ENCODE assay signal across 2 cellular contexts in the genomic region with DNA sequence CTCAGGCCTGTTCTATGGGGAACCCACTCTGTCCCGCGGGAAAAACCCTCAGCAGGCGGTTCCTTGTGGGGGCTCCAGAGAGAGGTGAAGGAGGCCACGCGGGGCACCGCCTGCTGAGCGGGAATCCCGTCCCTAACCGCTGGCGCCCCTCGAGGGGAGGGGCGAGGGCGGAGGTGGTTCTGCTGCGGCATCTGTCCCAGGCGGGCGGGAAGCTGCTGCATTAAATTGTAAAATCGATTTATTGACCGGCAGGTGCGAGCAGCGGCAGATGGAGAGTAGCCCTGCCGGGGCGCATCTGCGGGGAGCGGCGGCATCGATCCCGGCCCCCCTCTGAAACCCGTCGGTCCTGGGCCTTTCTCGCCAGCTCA.
TF ChIP-seq lines count a peak whose summit lies in the region.

No MANE protein-coding gene starts in this region.

TF ChIP-seq in SK-N-SH, 30 proteins besides CTCF, POLR2A, EP300 and RAD21:
- TF ChIP-seq PBX3 (IDR thresholded peaks at IDR 0.05) (no peak), USF2 (IDR thresholded peaks at IDR 0.05; ENCODE audit: borderline replicate concordance, low read depth, low read length) (no peak), TAF1 (IDR thresholded peaks at IDR 0.05; ENCODE audit: borderline replicate concordance, low read depth, low read length) (no peak), RFX5 (IDR thresholded peaks at IDR 0.05; ENCODE audit: low read length) (no peak), ZBTB33 (IDR thresholded peaks at IDR 0.05; ENCODE audit: borderline replicate concordance, low read depth) (no peak), RCOR1 (IDR thresholded peaks at IDR 0.05; ENCODE audit: low read length) (no peak), MXI1 (IDR thresholded peaks at IDR 0.05; ENCODE audit: low read depth, low read length) (no peak), MEF2A (IDR thresholded peaks at IDR 0.05; ENCODE audit: borderline replicate concordance, low read depth) (no peak), FOXJ3 (CRISPR knock-in tag; IDR thresholded peaks at IDR 0.05) (no peak), ELF1 (IDR thresholded peaks at IDR 0.05) (no peak), SIN3A (IDR thresholded peaks at IDR 0.05; ENCODE audit: borderline replicate concordance, low read depth, low read length) (no peak), JUND (IDR thresholded peaks at IDR 0.05) (no peak), NFIC (IDR thresholded peaks at IDR 0.05; ENCODE audit: borderline replicate concordance) (no peak), TEAD4 (IDR thresholded peaks at IDR 0.05; ENCODE audit: borderline replicate concordance, insufficient read depth) (no peak)
- TF ChIP-seq, protein P1, sequence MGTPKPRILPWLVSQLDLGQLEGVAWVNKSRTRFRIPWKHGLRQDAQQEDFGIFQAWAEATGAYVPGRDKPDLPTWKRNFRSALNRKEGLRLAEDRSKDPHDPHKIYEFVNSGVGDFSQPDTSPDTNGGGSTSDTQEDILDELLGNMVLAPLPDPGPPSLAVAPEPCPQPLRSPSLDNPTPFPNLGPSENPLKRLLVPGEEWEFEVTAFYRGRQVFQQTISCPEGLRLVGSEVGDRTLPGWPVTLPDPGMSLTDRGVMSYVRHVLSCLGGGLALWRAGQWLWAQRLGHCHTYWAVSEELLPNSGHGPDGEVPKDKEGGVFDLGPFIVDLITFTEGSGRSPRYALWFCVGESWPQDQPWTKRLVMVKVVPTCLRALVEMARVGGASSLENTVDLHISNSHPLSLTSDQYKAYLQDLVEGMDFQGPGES (IDR thresholded peaks at IDR 0.05; ENCODE audit: low read depth, low read length) = no peak
- TF ChIP-seq, protein P2, sequence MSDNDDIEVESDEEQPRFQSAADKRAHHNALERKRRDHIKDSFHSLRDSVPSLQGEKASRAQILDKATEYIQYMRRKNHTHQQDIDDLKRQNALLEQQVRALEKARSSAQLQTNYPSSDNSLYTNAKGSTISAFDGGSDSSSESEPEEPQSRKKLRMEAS (IDR thresholded peaks at IDR 0.05; ENCODE audit: low read depth) = no peak

TF ChIP-seq in SK-N-SH treated with all-trans-retinoic acid at 6 μM for 48 hours, 23 proteins besides CTCF, POLR2A, EP300 and RAD21 (continued from another document):
- TF ChIP-seq, protein P3, sequence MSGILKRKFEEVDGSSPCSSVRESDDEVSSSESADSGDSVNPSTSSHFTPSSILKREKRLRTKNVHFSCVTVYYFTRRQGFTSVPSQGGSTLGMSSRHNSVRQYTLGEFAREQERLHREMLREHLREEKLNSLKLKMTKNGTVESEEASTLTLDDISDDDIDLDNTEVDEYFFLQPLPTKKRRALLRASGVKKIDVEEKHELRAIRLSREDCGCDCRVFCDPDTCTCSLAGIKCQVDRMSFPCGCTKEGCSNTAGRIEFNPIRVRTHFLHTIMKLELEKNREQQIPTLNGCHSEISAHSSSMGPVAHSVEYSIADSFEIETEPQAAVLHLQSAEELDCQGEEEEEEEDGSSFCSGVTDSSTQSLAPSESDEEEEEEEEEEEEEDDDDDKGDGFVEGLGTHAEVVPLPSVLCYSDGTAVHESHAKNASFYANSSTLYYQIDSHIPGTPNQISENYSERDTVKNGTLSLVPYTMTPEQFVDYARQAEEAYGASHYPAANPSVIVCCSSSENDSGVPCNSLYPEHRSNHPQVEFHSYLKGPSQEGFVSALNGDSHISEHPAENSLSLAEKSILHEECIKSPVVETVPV (CRISPR knock-in tag; IDR thresholded peaks at IDR 0.05) = no peak
- TF ChIP-seq OSR1 (CRISPR knock-in tag; IDR thresholded peaks at IDR 0.05) (no peak), ZFP30 (CRISPR knock-in tag; IDR thresholded peaks at IDR 0.05) (no peak), ARNTL (CRISPR knock-in tag; IDR thresholded peaks at IDR 0.05; ENCODE audit: borderline replicate concordance, low read depth) (no peak), BACH2 (CRISPR knock-in tag; IDR thresholded peaks at IDR 0.05; ENCODE audit: borderline replicate concordance) (no peak), ZC3H10 (CRISPR knock-in tag; IDR thresholded peaks at IDR 0.05) (no peak), GLIS3 (CRISPR knock-in tag; IDR thresholded peaks at IDR 0.05) (no peak), ZNF8 (CRISPR knock-in tag; IDR thresholded peaks at IDR 0.05) (no peak), PPARA (CRISPR knock-in tag; IDR thresholded peaks at IDR 0.05; ENCODE audit: borderline replicate concordance) (no peak), POU6F1 (CRISPR knock-in tag; IDR thresholded peaks at IDR 0.05; ENCODE audit: borderline replicate concordance, low read depth) (no peak), ZFP3 (CRISPR knock-in tag; IDR thresholded peaks at IDR 0.05) (no peak), ISL1 (CRISPR knock-in tag; IDR thresholded peaks at IDR 0.05) (no peak), TOX (CRISPR knock-in tag; IDR thresholded peaks at IDR 0.05; ENCODE audit: borderline replicate concordance) (no peak), ZNF565 (CRISPR knock-in tag; conservative IDR thresholded peaks at IDR 0.05; ENCODE audit: low read depth) (no peak), PATZ1 (CRISPR knock-in tag; IDR thresholded peaks at IDR 0.05; ENCODE audit: borderline replicate concordance) (no peak), CREB5 (CRISPR knock-in tag; IDR thresholded peaks at IDR 0.05; ENCODE audit: low read depth) (no peak), ZNF70 (CRISPR knock-in tag; IDR thresholded peaks at IDR 0.05) (no peak), SNAI2 (CRISPR knock-in tag; IDR thresholded peaks at IDR 0.05) (no peak)
- TF ChIP-seq, protein P4, sequence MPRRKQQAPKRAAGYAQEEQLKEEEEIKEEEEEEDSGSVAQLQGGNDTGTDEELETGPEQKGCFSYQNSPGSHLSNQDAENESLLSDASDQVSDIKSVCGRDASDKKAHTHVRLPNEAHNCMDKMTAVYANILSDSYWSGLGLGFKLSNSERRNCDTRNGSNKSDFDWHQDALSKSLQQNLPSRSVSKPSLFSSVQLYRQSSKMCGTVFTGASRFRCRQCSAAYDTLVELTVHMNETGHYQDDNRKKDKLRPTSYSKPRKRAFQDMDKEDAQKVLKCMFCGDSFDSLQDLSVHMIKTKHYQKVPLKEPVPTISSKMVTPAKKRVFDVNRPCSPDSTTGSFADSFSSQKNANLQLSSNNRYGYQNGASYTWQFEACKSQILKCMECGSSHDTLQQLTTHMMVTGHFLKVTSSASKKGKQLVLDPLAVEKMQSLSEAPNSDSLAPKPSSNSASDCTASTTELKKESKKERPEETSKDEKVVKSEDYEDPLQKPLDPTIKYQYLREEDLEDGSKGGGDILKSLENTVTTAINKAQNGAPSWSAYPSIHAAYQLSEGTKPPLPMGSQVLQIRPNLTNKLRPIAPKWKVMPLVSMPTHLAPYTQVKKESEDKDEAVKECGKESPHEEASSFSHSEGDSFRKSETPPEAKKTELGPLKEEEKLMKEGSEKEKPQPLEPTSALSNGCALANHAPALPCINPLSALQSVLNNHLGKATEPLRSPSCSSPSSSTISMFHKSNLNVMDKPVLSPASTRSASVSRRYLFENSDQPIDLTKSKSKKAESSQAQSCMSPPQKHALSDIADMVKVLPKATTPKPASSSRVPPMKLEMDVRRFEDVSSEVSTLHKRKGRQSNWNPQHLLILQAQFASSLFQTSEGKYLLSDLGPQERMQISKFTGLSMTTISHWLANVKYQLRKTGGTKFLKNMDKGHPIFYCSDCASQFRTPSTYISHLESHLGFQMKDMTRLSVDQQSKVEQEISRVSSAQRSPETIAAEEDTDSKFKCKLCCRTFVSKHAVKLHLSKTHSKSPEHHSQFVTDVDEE (CRISPR knock-in tag; IDR thresholded peaks at IDR 0.05) = no peak
